In genomic region chr17:16040710-16041251, GRCh38 we compare ENCODE assay signal across 11 cellular contexts. TPM values are rescaled to one million over a fixed set of nuclear protein-coding genes. Genes with fewer than 3 reads are reported as not detected.
DNase-seq lines count a peak whose midpoint lies in the region; ATAC-seq and TF ChIP-seq lines count a peak whose summit lies in the region.
"Had no signal": no experiment of that assay in that cellular context is flagged by ENCODE, and none has a peak within 500 bp of the region (broad histone marks: within the 10 kb centered on the region; RNA-seq: fewer than 3 reads in every experiment).

No MANE protein-coding gene starts in this region.

- TF ChIP-seq CTCF in fibroblast of the aortic adventitia (IDR thresholded peaks at IDR 0.05; ENCODE audit: insufficient read depth, low read length), result no peak
- TF ChIP-seq CTCF in psoas muscle (IDR thresholded peaks at IDR 0.05), result no peak
- no peak for TF ChIP-seq CTCF in chondrocyte (IDR thresholded peaks at IDR 0.05)
- TF ChIP-seq CTCF in gastroesophageal sphincter (IDR thresholded peaks at IDR 0.05), result no peak

- no peak overlapping the region for H3K9ac ChIP-seq in adipocyte (ENCODE audit: low read length)

- peaks cover 6% of the 10 kb centered on the region for H3K9me3 Mint-ChIP-seq in chondrocyte (ENCODE audit: low read depth)

- peaks cover 76% of the 10 kb centered on the region for H3K36me3 ChIP-seq in adipocyte (ENCODE audit: control insufficient read depth, insufficient read depth, low read length, severe bottlenecking)
- H3K36me3 ChIP-seq in psoas muscle (ENCODE audit: insufficient read depth in 1 of 2, low read depth in 1 of 2), result peaks cover 6 to 99% of the 10 kb centered on the region in 2 donors
- peaks cover 5 to 100% of the 10 kb centered on the region in 2 donors for H3K36me3 ChIP-seq in gastroesophageal sphincter

- no peak for TF ChIP-seq EP300 in gastroesophageal sphincter (IDR thresholded peaks at IDR 0.05)

- no peaks in the 10 kb centered on the region for H3K27me3 ChIP-seq in adipocyte (replicated peaks; ENCODE audit: control insufficient read depth, insufficient read depth, low read length)
- no peaks in the 10 kb centered on the region for H3K27me3 ChIP-seq in psoas muscle (ENCODE audit: insufficient read depth in 3 of 3, low read length in 2 of 3)
- no peaks in the 10 kb centered on the region for H3K27me3 ChIP-seq in gastroesophageal sphincter

- peaks cover 46% of the 10 kb centered on the region for H3K36me3 Mint-ChIP-seq in chondrocyte (ENCODE audit: low read depth)

- ATAC-seq in psoas muscle (peak; percentile 9 to 39 (median 31)), gastroesophageal sphincter (no peak)

- no peak overlapping the region for H3K4me3 Mint-ChIP-seq in chondrocyte (ENCODE audit: unreplicated experiment)

- H3K4me1 ChIP-seq in adipocyte (ENCODE audit: control insufficient read depth, insufficient read depth, low read length) (peaks cover 6% of the 10 kb centered on the region), psoas muscle (no peaks in the 10 kb centered on the region), gastroesophageal sphincter (no peaks in the 10 kb centered on the region)

- H3K9me3 ChIP-seq in adipocyte (ENCODE audit: control insufficient read depth, low read length) (no peaks in the 10 kb centered on the region), psoas muscle (no peaks in the 10 kb centered on the region), gastroesophageal sphincter (peaks cover 0 to 4% (median 0%) of the 10 kb centered on the region in 3 donors)

- DNase-seq in EL, result peak; percentile 65
- DNase-seq in adipocyte (ENCODE audit: low read depth), result peak; percentile 27
- peak; percentile 94 for DNase-seq in fibroblast of the aortic adventitia (ENCODE audit: low read depth)
- DNase-seq in psoas muscle, result no peak
- DNase-seq in NCI-H524 (lab: John Stamatoyannopoulos, UW), result no peak
- no peak for DNase-seq in chondrocyte (ENCODE audit: low spot score)
- DNase-seq in activated T-cell treated with anti-CD3 and anti-CD28 coated beads, Interleukin-2, amount 50 U/mL, for 1 hour, result no peak
- DNase-seq: Calu3; central memory CD4-positive, alpha-beta T cell; NCI-H1930 had no signal

- intact Hi-C loops in psoas muscle (cut with DNase I), result no loop called here

- H3K27ac ChIP-seq in psoas muscle (no peak overlapping the region), gastroesophageal sphincter (no peak overlapping the region)

- no peak overlapping the region for H3K4me3 ChIP-seq in adipocyte (ENCODE audit: low read length)
- no peak overlapping the region for H3K4me3 ChIP-seq in fibroblast of the aortic adventitia (ENCODE audit: low read depth, low read length)
- H3K4me3 ChIP-seq in psoas muscle, result no peak overlapping the region
- H3K4me3 ChIP-seq in gastroesophageal sphincter, result no peak overlapping the region

- no peaks in the 10 kb centered on the region for H3K27me3 Mint-ChIP-seq in chondrocyte (ENCODE audit: low read depth)

- H3K4me1 Mint-ChIP-seq in chondrocyte (ENCODE audit: low read depth), result peaks cover 10% of the 10 kb centered on the region

- H3K27ac Mint-ChIP-seq in chondrocyte (ENCODE audit: unreplicated experiment), result no peak overlapping the region

- 84 to 90% (median 86%) methylated on average over 4 of the region's 4 CpGs for WGBS in psoas muscle, 3 donors
- 63 to 78% methylated on average over 3 to 4 of the region's 4 CpGs for WGBS in gastroesophageal sphincter (ENCODE audit: low coverage in 1 of 2), 2 donors

- TF ChIP-seq POLR2A in gastroesophageal sphincter (IDR thresholded peaks at IDR 0.05), result no peak

RNA-seq across cellular contexts. Expression of gene TTC19, which starts 41.2 kb away (rescaled TPM):
- 21.4 and 52.0 TPM in 2 replicates for total RNA-seq in fibroblast of the aortic adventitia (ENCODE audit: low replicate concordance)
- total RNA-seq in psoas muscle, result 10 to 100 TPM; 16.5 to 31.5 (median 29.0) TPM
- polyA plus RNA-seq in psoas muscle, result 10 to 100 TPM; 17.6 to 34.2 (median 19.2) TPM
- 22.9 to 28.3 TPM (median 23.7 TPM) in 3 replicates for total RNA-seq in chondrocyte
- 10 to 100 TPM; 22.1 to 57.1 (median 40.0) TPM for total RNA-seq in gastroesophageal sphincter

RNA-seq across cellular contexts. Expression of gene ZSWIM7, which starts 41.3 kb away (rescaled TPM):
- total RNA-seq in fibroblast of the aortic adventitia (ENCODE audit: low replicate concordance) (17.3 and 26.2 TPM in 2 replicates), psoas muscle (10 to 100 TPM; 29.1 to 46.6 (median 38.0) TPM), chondrocyte (16.7 to 18.7 TPM (median 18.2 TPM) in 3 replicates), gastroesophageal sphincter (10 to 100 TPM; 12.1 to 32.4 (median 13.6) TPM)
- 10 to 100 TPM; 32.8 to 78.0 (median 70.0) TPM for polyA plus RNA-seq in psoas muscle

Comparison
In these comparisons a context has a peak if more than half of its experiments do, and no peak if none do; other contexts are left out.
1. DNase-seq: peak in EL (single experiment), adipocyte (single experiment) and fibroblast of the aortic adventitia (single experiment); none in psoas muscle (0 of 2), NCI-H524 (0 of 2), chondrocyte (single experiment) and activated T-cell treated with anti-CD3 and anti-CD28 coated beads, Interleukin-2, amount 50 U/mL, for 1 hour (single experiment).